Comparison of ENCODE assay signal across 2 cellular contexts in the genomic region with DNA sequence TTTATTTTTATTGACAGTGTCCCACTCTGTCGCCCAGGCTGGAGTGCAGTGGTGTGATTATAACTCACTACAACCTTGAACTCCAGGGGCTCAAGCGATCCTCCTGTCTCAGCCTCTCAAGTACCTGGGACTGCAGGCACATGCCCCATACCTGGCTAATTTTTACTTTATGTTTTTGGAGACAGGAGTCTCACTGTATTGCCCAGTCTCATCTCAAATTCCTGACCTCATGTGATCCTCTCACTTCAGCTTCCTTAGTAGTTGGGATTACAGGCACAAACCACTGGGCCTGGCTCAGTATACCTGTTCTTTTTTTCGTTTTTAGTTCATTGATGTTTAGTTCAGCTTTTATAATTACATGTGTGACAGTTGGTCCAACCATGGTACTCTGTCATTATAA.
TF ChIP-seq lines count a peak whose summit lies in the region.

No MANE protein-coding gene starts in this region.

TF ChIP-seq in HepG2, 621 proteins besides CTCF, POLR2A, EP300 and RAD21:
- no peak for TF ChIP-seq SKI (IDR thresholded peaks at IDR 0.05; ENCODE audit: partially characterized antibody)
- peak; percentile 75; the same call in 1 of the 2 replicates for TF ChIP-seq ZNF121 (CRISPR knock-in tag; IDR thresholded peaks at IDR 0.05)

TF ChIP-seq in WTC11, 78 proteins besides CTCF, POLR2A, EP300 and RAD21:
- TF ChIP-seq ZNF121 (CRISPR knock-in tag; IDR thresholded peaks at IDR 0.05) = peak; percentile 76; the same call in 1 of the 2 replicates
- no peak for TF ChIP-seq ZNF219 (CRISPR knock-in tag; IDR thresholded peaks at IDR 0.05; ENCODE audit: borderline replicate concordance)
- no peak for TF ChIP-seq MYBL2 (CRISPR knock-in tag; IDR thresholded peaks at IDR 0.05)
- TF ChIP-seq, protein P1, sequence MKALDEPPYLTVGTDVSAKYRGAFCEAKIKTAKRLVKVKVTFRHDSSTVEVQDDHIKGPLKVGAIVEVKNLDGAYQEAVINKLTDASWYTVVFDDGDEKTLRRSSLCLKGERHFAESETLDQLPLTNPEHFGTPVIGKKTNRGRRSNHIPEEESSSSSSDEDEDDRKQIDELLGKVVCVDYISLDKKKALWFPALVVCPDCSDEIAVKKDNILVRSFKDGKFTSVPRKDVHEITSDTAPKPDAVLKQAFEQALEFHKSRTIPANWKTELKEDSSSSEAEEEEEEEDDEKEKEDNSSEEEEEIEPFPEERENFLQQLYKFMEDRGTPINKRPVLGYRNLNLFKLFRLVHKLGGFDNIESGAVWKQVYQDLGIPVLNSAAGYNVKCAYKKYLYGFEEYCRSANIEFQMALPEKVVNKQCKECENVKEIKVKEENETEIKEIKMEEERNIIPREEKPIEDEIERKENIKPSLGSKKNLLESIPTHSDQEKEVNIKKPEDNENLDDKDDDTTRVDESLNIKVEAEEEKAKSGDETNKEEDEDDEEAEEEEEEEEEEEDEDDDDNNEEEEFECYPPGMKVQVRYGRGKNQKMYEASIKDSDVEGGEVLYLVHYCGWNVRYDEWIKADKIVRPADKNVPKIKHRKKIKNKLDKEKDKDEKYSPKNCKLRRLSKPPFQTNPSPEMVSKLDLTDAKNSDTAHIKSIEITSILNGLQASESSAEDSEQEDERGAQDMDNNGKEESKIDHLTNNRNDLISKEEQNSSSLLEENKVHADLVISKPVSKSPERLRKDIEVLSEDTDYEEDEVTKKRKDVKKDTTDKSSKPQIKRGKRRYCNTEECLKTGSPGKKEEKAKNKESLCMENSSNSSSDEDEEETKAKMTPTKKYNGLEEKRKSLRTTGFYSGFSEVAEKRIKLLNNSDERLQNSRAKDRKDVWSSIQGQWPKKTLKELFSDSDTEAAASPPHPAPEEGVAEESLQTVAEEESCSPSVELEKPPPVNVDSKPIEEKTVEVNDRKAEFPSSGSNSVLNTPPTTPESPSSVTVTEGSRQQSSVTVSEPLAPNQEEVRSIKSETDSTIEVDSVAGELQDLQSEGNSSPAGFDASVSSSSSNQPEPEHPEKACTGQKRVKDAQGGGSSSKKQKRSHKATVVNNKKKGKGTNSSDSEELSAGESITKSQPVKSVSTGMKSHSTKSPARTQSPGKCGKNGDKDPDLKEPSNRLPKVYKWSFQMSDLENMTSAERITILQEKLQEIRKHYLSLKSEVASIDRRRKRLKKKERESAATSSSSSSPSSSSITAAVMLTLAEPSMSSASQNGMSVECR (CRISPR knock-in tag; IDR thresholded peaks at IDR 0.05; ENCODE audit: borderline replicate concordance) = no peak
- TF ChIP-seq NR2C2 (CRISPR knock-in tag; IDR thresholded peaks at IDR 0.05) = no peak
TF ChIP-seq in WTC11: peak in this region for 1.
